ENCODE assay signal across 30 cellular contexts in the genomic region with DNA sequence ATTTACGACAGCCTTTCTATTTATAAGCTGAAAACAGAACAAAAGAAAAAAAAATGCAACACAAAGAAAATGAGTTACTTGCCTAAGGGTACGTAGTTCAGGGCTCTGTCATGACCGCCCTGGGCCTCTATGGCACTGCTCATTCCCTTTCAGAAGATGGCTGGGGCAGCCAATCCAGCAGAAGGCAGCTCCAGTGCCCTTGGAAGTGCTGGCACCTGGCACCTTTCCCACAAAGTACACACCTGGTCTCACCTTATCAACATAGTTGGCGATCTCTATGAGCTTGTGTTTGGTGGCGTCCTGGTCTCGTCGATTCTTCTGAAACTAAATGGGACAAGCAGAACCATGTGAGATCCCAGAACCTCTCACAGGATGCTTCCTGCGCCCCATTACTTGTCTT. TPM values are rescaled to one million over a fixed set of nuclear protein-coding genes. Genes with fewer than 3 reads are reported as not detected.
DNase-seq lines count a peak whose midpoint lies in the region; ATAC-seq, FAIRE-seq and TF ChIP-seq lines count a peak whose summit lies in the region.
"Had no signal": no experiment of that assay in that cellular context is flagged by ENCODE, and none has a peak within 500 bp of the region (broad histone marks: within the 10 kb centered on the region; RNA-seq: fewer than 3 reads in every experiment).

No MANE protein-coding gene starts in this region.

- H3K79me2 ChIP-seq in astrocyte (ENCODE audit: insufficient read depth, low read length): peaks cover 55% of the 10 kb centered on the region
- H3K79me2 ChIP-seq: parathyroid adenoma had no signal

- no peak for ATAC-seq in GM18909 (IDR thresholded peaks at IDR 0.05; ENCODE audit: poor library complexity, unreplicated experiment)
- no peak for ATAC-seq in T-cell (replicated peaks in 1 of 4)
- ATAC-seq: activated T-cell treated with anti-CD3 and anti-CD28 coated beads, Interleukin-2, amount 50 U/mL, for 72 hours; CD8-positive, alpha-beta T cell; Right ventricle myocardium inferior had no signal

- POLR2A ChIA-PET in T-cell (lab: Charles Lee): no interaction called here

- H3K27me3 ChIP-seq in astrocyte (ENCODE audit: insufficient read depth, low read length) (no peaks in the 10 kb centered on the region), muscle layer of colon (ENCODE audit: control insufficient read depth in 1 of 2, insufficient read depth in 2 of 2, low read length in 2 of 2) (no peaks in the 10 kb centered on the region), stomach smooth muscle (ENCODE audit: control insufficient read depth in 1 of 2, insufficient read depth in 2 of 2, low read length in 2 of 2) (no peaks in the 10 kb centered on the region), MG63 (no peaks in the 10 kb centered on the region)

- no peak for TF ChIP-seq CTCF in astrocyte (IDR thresholded peaks at IDR 0.05; ENCODE audit: insufficient read depth, low read depth, low read length)

- H3K9ac ChIP-seq in astrocyte (ENCODE audit: low read length) (no peak overlapping the region), muscle layer of colon (ENCODE audit: low read length) (no peak overlapping the region), stomach smooth muscle (ENCODE audit: low read length in 2 of 2) (no peak overlapping the region)
- H3K9ac ChIP-seq: parathyroid adenoma had no signal

- CTCF ChIA-PET in T-cell (lab: Charles Lee): interaction anchor here (0.7 to 1.0 kb wide), 2 partner anchors 9 to 48 kb away, joined by 3 to 4 read pairs; no protein-coding TSS in a partner anchor

- DNase-seq in DMS53 (lab: John Stamatoyannopoulos, UW) (peak; percentile 25), DMS53 treated with DMSO at 0.1 percent for 48 hours (lab: John Stamatoyannopoulos, UW; ENCODE audit: unreplicated experiment) (no peak), astrocyte (ENCODE audit: low read depth) (no peak), T-cell (no peak), MG63 (no peak)
- DNase-seq: activated T-cell treated with anti-CD3 and anti-CD28 coated beads, Interleukin-2, amount 50 U/mL, for 72 hours; anterior cingulate cortex; CD8-positive, alpha-beta T cell; effector CD8-positive, alpha-beta T cell; erythroblast; GDM1; NCI-H1092 treated with DMSO at 0.1 percent for 48 hours; NCI-H2029; NCI-H2227 treated with DMSO at 0.1 percent for 48 hours; NCI-H748 treated with DMSO at 0.1 percent for 48 hours; stimulated activated CD4-positive, alpha-beta T cell treated with anti-CD3 and anti-CD28 coated beads, Interleukin-1b, Interleukin-23, amount 100 ng/mL, for 48 hours; SW 1271 had no signal

- peak overlapping the region; percentile 97 for H3K27ac ChIP-seq in astrocyte (ENCODE audit: low read depth, low read length)
- H3K27ac ChIP-seq in muscle layer of colon (ENCODE audit: low read depth, low read length): peak overlapping the region; percentile 84
- peak overlapping the region; percentile 83 for H3K27ac ChIP-seq in stomach smooth muscle (ENCODE audit: low read length)
- H3K27ac ChIP-seq: 22Rv1, parathyroid adenoma had no signal

- H3K27ac Mint-ChIP-seq in astrocyte (ENCODE audit: unreplicated experiment): peak overlapping the region; percentile 20
- H3K27ac Mint-ChIP-seq in T-cell: no peak overlapping the region
- H3K27ac Mint-ChIP-seq: activated naive CD4-positive, alpha-beta T cell treated with anti-CD3 and anti-CD28 coated beads, Interleukin-2, amount 50 U/mL, for 24 hours; CD8-positive, alpha-beta T cell had no signal

- no peak overlapping the region for H3K4me3 Mint-ChIP-seq in astrocyte (ENCODE audit: unreplicated experiment)
- H3K4me3 Mint-ChIP-seq in T-cell: no peak overlapping the region
- H3K4me3 Mint-ChIP-seq: activated naive CD4-positive, alpha-beta T cell treated with anti-CD3 and anti-CD28 coated beads, Interleukin-2, amount 50 U/mL, for 24 hours; activated T-cell treated with anti-CD3 and anti-CD28 coated beads, Interleukin-2, amount 50 U/mL, for 72 hours; CD8-positive, alpha-beta T cell had no signal

- H3K9me3 Mint-ChIP-seq in astrocyte (ENCODE audit: unreplicated experiment) (no peaks in the 10 kb centered on the region), T-cell (no peaks in the 10 kb centered on the region)
- H3K9me3 Mint-ChIP-seq: activated naive CD4-positive, alpha-beta T cell treated with anti-CD3 and anti-CD28 coated beads, Interleukin-2, amount 50 U/mL, for 24 hours; CD8-positive, alpha-beta T cell had no signal

- no peak overlapping the region for H3K4me2 ChIP-seq in astrocyte (ENCODE audit: low read length)

- peaks cover 64% of the 10 kb centered on the region for H3K4me1 Mint-ChIP-seq in astrocyte (ENCODE audit: low read depth, unreplicated experiment)
- peaks cover 0 to 22% (median 0%) of the 10 kb centered on the region in 3 donors for H3K4me1 Mint-ChIP-seq in T-cell
- H3K4me1 Mint-ChIP-seq: activated naive CD4-positive, alpha-beta T cell treated with anti-CD3 and anti-CD28 coated beads, Interleukin-2, amount 50 U/mL, for 24 hours had no signal

- H3K36me3 Mint-ChIP-seq in astrocyte (ENCODE audit: low read depth, unreplicated experiment) (peaks cover 28% of the 10 kb centered on the region), T-cell (peaks cover 46% of the 10 kb centered on the region)
- H3K36me3 Mint-ChIP-seq: activated naive CD4-positive, alpha-beta T cell treated with anti-CD3 and anti-CD28 coated beads, Interleukin-2, amount 50 U/mL, for 24 hours; CD8-positive, alpha-beta T cell had no signal

- H3K36me3 ChIP-seq in astrocyte (ENCODE audit: insufficient read depth, low read length) (peaks cover 62% of the 10 kb centered on the region), muscle layer of colon (ENCODE audit: insufficient read depth, low read length) (peaks cover 43% of the 10 kb centered on the region), stomach smooth muscle (ENCODE audit: control insufficient read depth in 2 of 2, insufficient read depth in 2 of 2, low read length in 2 of 2) (peaks cover 26 to 40% of the 10 kb centered on the region in 2 donors), MG63 (peaks cover 17% of the 10 kb centered on the region)

- no peak overlapping the region for H2AFZ ChIP-seq in astrocyte (ENCODE audit: low read depth, low read length)
- H2AFZ ChIP-seq: parathyroid adenoma had no signal

- H3K27me3 Mint-ChIP-seq in astrocyte (ENCODE audit: low read depth, unreplicated experiment) (no peaks in the 10 kb centered on the region), T-cell (no peaks in the 10 kb centered on the region)
- H3K27me3 Mint-ChIP-seq: activated naive CD4-positive, alpha-beta T cell treated with anti-CD3 and anti-CD28 coated beads, Interleukin-2, amount 50 U/mL, for 24 hours had no signal

- no peak overlapping the region for H3K4me3 ChIP-seq in astrocyte (ENCODE audit: insufficient read depth, low read depth, low read length)
- H3K4me3 ChIP-seq in muscle layer of colon (ENCODE audit: low read depth in 1 of 2, low read length in 2 of 2): no peak overlapping the region
- no peak overlapping the region for H3K4me3 ChIP-seq in stomach smooth muscle (ENCODE audit: low read length in 2 of 2)
- no peak overlapping the region for H3K4me3 ChIP-seq in MG63

- peaks cover 41% of the 10 kb centered on the region for H4K20me1 ChIP-seq in astrocyte (ENCODE audit: insufficient read depth, low read length)

- no peaks in the 10 kb centered on the region for H3K9me3 ChIP-seq in astrocyte (ENCODE audit: insufficient read depth, low read depth, low read length)
- no peaks in the 10 kb centered on the region for H3K9me3 ChIP-seq in muscle layer of colon (ENCODE audit: low read length)
- H3K9me3 ChIP-seq in stomach smooth muscle (ENCODE audit: control insufficient read depth in 2 of 2, low read length in 2 of 2): no peaks in the 10 kb centered on the region
- no peaks in the 10 kb centered on the region for H3K9me3 ChIP-seq in MG63

- H3K4me1 ChIP-seq in astrocyte (ENCODE audit: insufficient read depth, low read length): peaks cover 59% of the 10 kb centered on the region
- H3K4me1 ChIP-seq in muscle layer of colon (ENCODE audit: insufficient read depth, low read length): peaks cover 59% of the 10 kb centered on the region
- peaks cover 40% of the 10 kb centered on the region for H3K4me1 ChIP-seq in stomach smooth muscle (ENCODE audit: control insufficient read depth, insufficient read depth, low read length)
- H3K4me1 ChIP-seq: parathyroid adenoma had no signal

- FAIRE-seq in astrocyte (lab: Jason Lieb, UNC): no peak
- FAIRE-seq: frontal cortex, keratinocyte, TTC549 had no signal

RNA-seq across cellular contexts. Expression of a gene that starts 53.2 kb away (rescaled TPM):
- total RNA-seq in astrocyte: 7.1 and 10.8 TPM in 2 replicates
- total RNA-seq in T-cell: under 1 TPM in 4 of 5 donors, not detected in 1; 0.06 to 0.49 (median 0.08) TPM
- not detected in 2 replicates for total RNA-seq in MG63 (2014; rRNA removed; shearing (Covaris generic); ENCODE audit: low replicate concordance)
- total RNA-seq: frontal cortex, lung microvascular endothelial cell, myocyte, OCI-LY7, Right ventricle myocardium inferior had no signal
